ENCODE assay signal across 10 cellular contexts in the genomic region with DNA sequence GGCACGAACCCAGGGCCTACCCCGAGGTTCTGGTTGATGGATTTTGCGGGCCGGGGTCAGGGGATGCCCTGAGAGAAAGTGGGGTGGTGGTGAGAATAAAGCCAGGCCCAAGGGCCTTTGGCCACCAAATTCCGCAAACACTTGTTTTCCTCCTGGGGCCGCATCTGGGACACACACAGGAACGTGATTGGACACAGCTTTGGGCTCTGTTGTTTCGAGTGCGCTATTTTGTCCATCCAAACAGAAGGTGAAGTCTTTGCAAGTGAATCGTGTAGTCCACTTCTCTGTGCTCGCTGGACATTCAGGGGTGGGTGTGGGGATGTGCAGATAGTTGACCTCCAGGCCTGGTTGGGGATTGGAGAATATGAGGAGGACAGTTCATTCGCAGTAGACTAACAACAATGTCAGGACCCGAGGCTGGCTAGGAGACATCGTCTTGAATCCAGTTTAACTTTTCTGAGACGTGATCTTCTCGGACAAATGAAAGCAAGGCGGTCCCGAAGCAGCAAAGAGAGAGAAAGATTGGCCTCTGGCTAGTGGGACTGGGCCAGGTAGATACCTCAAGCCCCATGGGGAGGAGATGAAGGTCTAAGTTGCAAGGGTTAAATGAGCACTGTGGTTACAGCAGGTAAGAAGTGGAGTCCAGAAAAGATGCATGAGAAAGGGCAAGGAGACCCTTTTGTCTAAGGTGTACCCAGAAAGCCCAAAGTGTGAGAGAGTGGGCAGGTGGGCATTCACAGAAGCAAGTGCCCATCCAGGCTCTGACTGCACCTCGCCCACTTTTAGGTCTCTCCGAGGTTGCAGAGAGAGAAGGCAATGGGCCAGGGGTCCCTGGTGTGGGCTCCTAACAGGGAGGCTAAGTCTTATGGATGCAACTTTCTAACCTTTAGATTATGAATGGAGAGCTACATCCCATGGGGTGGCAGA. TPM values are rescaled to one million over a fixed set of nuclear protein-coding genes. Genes with fewer than 3 reads are reported as not detected.
A peak's percentile ranks its signal among the peaks of the same experiment; 100 is the strongest.
DNase-seq lines count a peak whose midpoint lies in the region; ATAC-seq and TF ChIP-seq lines count a peak whose summit lies in the region.
"Had no signal": no experiment of that assay in that cellular context is flagged by ENCODE, and none has a peak within 500 bp of the region (broad histone marks: within the 10 kb centered on the region; RNA-seq: fewer than 3 reads in every experiment).

No MANE protein-coding gene starts in this region.

- peak overlapping the region; percentile 69; the same call in 1 of the 2 replicates for H3K9ac ChIP-seq in iPS-20b (ENCODE audit: low read depth, low read length)

- H3K4me3 ChIP-seq in iPS-20b (ENCODE audit: low read length) (peak overlapping the region; percentile 76), stomach (peak overlapping the region; percentile 58 to 82 (median 70))

- H3K4me3 Mint-ChIP-seq in activated CD4-positive, alpha-beta T cell treated with anti-CD3 and anti-CD28 coated beads for 36 hours: peak overlapping the region; percentile 55
- H3K4me3 Mint-ChIP-seq in activated naive CD8-positive, alpha-beta T cell treated with anti-CD3 and anti-CD28 coated beads for 36 hours: peak overlapping the region; percentile 62

- H3K4me1 Mint-ChIP-seq in activated CD4-positive, alpha-beta T cell treated with anti-CD3 and anti-CD28 coated beads for 36 hours: peaks cover 3% of the 10 kb centered on the region
- no peaks in the 10 kb centered on the region for H3K4me1 Mint-ChIP-seq in activated naive CD8-positive, alpha-beta T cell treated with anti-CD3 and anti-CD28 coated beads for 36 hours

- no peaks in the 10 kb centered on the region for H3K9me3 ChIP-seq in iPS-20b (ENCODE audit: insufficient read depth, low read depth, low read length)
- no peaks in the 10 kb centered on the region for H3K9me3 ChIP-seq in stomach
- H3K9me3 ChIP-seq: left lung had no signal

- intact Hi-C loops in activated CD4-positive, alpha-beta T cell treated with anti-CD3 and anti-CD28 coated beads for 36 hours (cut with DNase I, micrococcal nuclease): loop anchor here in 1 of 2 experiments (5.0 kb wide), 1 partner anchor 121 kb away; no protein-coding TSS in a partner anchor
- intact Hi-C loops in stomach (cut with DNase I; ENCODE audit: low total_unique reads): no loop called here

- WGBS in stomach, 5 donors: 32 to 45% (median 39%) methylated on average over 15 to 20 of the region's 20 CpGs

- no peak for TF ChIP-seq EP300 in stomach (IDR thresholded peaks at IDR 0.05)

- no peaks in the 10 kb centered on the region for H3K36me3 Mint-ChIP-seq in activated CD4-positive, alpha-beta T cell treated with anti-CD3 and anti-CD28 coated beads for 36 hours (ENCODE audit: low read depth)
- no peaks in the 10 kb centered on the region for H3K36me3 Mint-ChIP-seq in activated naive CD8-positive, alpha-beta T cell treated with anti-CD3 and anti-CD28 coated beads for 36 hours

- ATAC-seq in activated CD4-positive, alpha-beta T cell treated with anti-CD3 and anti-CD28 coated beads for 36 hours: no peak
- no peak for ATAC-seq in HG02938 (IDR thresholded peaks at IDR 0.05; ENCODE audit: unreplicated experiment)

- no peak for TF ChIP-seq POLR2A in stomach (IDR thresholded peaks at IDR 0.05)

- POLR2A ChIA-PET in activated CD4-positive, alpha-beta T cell treated with anti-CD3 and anti-CD28 coated beads for 36 hours (lab: Charles Lee): no interaction called here

- DNase-seq in activated CD4-positive, alpha-beta T cell treated with anti-CD3 and anti-CD28 coated beads for 36 hours: no peak
- DNase-seq in activated CD4-positive, alpha-beta T cell treated with anti-CD3 and anti-CD28 coated beads for 4 hours: no peak
- DNase-seq in activated naive CD8-positive, alpha-beta T cell treated with anti-CD3 and anti-CD28 coated beads for 36 hours: no peak
- DNase-seq in stomach: no peak
- no peak for DNase-seq in DMS53 treated with DMSO at 0.1 percent for 48 hours (lab: John Stamatoyannopoulos, UW; ENCODE audit: unreplicated experiment)
- DNase-seq in OCI-M2 (lab: John Stamatoyannopoulos, UW; ENCODE audit: unreplicated experiment): no peak

- H3K9me3 Mint-ChIP-seq in activated CD4-positive, alpha-beta T cell treated with anti-CD3 and anti-CD28 coated beads for 36 hours (ENCODE audit: low read depth): no peaks in the 10 kb centered on the region
- no peaks in the 10 kb centered on the region for H3K9me3 Mint-ChIP-seq in activated naive CD8-positive, alpha-beta T cell treated with anti-CD3 and anti-CD28 coated beads for 36 hours

- H3K36me3 ChIP-seq in iPS-20b (ENCODE audit: insufficient read depth, low read depth, low read length) (peaks cover 18% of the 10 kb centered on the region), stomach (no peaks in the 10 kb centered on the region)
- H3K36me3 ChIP-seq: left lung had no signal

- CTCF ChIA-PET in activated CD4-positive, alpha-beta T cell treated with anti-CD3 and anti-CD28 coated beads for 36 hours (lab: Charles Lee): interaction anchor here (1.3 kb wide), 1 partner anchor 44 kb away, joined by 3 read pairs; no protein-coding TSS in a partner anchor

- H3K27ac ChIP-seq in iPS-20b (ENCODE audit: low read length) (no peak overlapping the region), stomach (no peak overlapping the region)
- H3K27ac ChIP-seq: left lung, RWPE1 had no signal

- TF ChIP-seq CTCF in stomach (IDR thresholded peaks at IDR 0.05): no peak

- H3K4me1 ChIP-seq in iPS-20b (ENCODE audit: insufficient read depth, low read length) (peaks cover 10% of the 10 kb centered on the region; the same call in 1 of the 2 replicates), stomach (peaks cover 17 to 19% (median 18%) of the 10 kb centered on the region in 4 donors)

- H3K27me3 Mint-ChIP-seq in activated CD4-positive, alpha-beta T cell treated with anti-CD3 and anti-CD28 coated beads for 36 hours: peaks cover 35% of the 10 kb centered on the region
- peaks cover 15% of the 10 kb centered on the region for H3K27me3 Mint-ChIP-seq in activated naive CD8-positive, alpha-beta T cell treated with anti-CD3 and anti-CD28 coated beads for 36 hours

- H3K27ac Mint-ChIP-seq in activated CD4-positive, alpha-beta T cell treated with anti-CD3 and anti-CD28 coated beads for 36 hours: no peak overlapping the region
- H3K27ac Mint-ChIP-seq in activated naive CD8-positive, alpha-beta T cell treated with anti-CD3 and anti-CD28 coated beads for 36 hours: no peak overlapping the region

- peaks cover 36% of the 10 kb centered on the region for H3K27me3 ChIP-seq in iPS-20b (ENCODE audit: insufficient read depth, low read length)
- H3K27me3 ChIP-seq in stomach: peaks cover 12 to 71% (median 35%) of the 10 kb centered on the region in 3 donors

RNA-seq across cellular contexts. Expression of gene FAM131B, which starts 0.8 kb away (rescaled TPM):
- 1 to 10 TPM; 1.7 to 1.8 TPM for total RNA-seq in activated CD4-positive, alpha-beta T cell treated with anti-CD3 and anti-CD28 coated beads for 36 hours
- 1 to 10 TPM; 1.7 to 2.0 TPM for total RNA-seq in activated naive CD8-positive, alpha-beta T cell treated with anti-CD3 and anti-CD28 coated beads for 36 hours
- 10 to 100 TPM in 1 of 5 donors, 1 to 10 TPM in 1, under 1 TPM in 2, not detected in 1; 0.29 to 14.0 (median 0.95) TPM for total RNA-seq in stomach
- polyA plus RNA-seq in stomach: under 1 TPM; 0.33 to 0.56 (median 0.46) TPM

RNA-seq across cellular contexts. Expression of gene ZYX, which starts 17.9 kb away (rescaled TPM):
- total RNA-seq in activated CD4-positive, alpha-beta T cell treated with anti-CD3 and anti-CD28 coated beads for 36 hours: 100 to 1,000 TPM; 103 to 148 TPM
- 100 to 1,000 TPM; 116 to 118 TPM for total RNA-seq in activated naive CD8-positive, alpha-beta T cell treated with anti-CD3 and anti-CD28 coated beads for 36 hours
- total RNA-seq in stomach: 100 to 1,000 TPM in 1 of 5 donors, 10 to 100 TPM in 4; 20.6 to 102 (median 64.0) TPM
- polyA plus RNA-seq in stomach: 10 to 100 TPM; 73.4 to 79.2 (median 74.1) TPM

RNA-seq across cellular contexts. Expression of gene EPHA1, which starts 45.4 kb away (rescaled TPM):
- 1 to 10 TPM; 2.4 to 2.8 TPM for total RNA-seq in activated CD4-positive, alpha-beta T cell treated with anti-CD3 and anti-CD28 coated beads for 36 hours
- total RNA-seq in activated naive CD8-positive, alpha-beta T cell treated with anti-CD3 and anti-CD28 coated beads for 36 hours: 1 to 10 TPM; 2.3 to 3.4 TPM
- 10 to 100 TPM in 3 of 5 donors, 1 to 10 TPM in 2; 5.3 to 31.9 (median 12.5) TPM for total RNA-seq in stomach
- 10 to 100 TPM in 1 of 3 donors, 1 to 10 TPM in 2; 4.7 to 25.9 (median 5.6) TPM for polyA plus RNA-seq in stomach

RNA-seq across cellular contexts. Expression of gene CLCN1, which starts 47.4 kb away (rescaled TPM):
- total RNA-seq in activated CD4-positive, alpha-beta T cell treated with anti-CD3 and anti-CD28 coated beads for 36 hours: under 1 TPM; 0.07 to 0.09 TPM
- under 1 TPM in 1 of 2 experiments, not detected in 1; 0.06 TPM for total RNA-seq in activated naive CD8-positive, alpha-beta T cell treated with anti-CD3 and anti-CD28 coated beads for 36 hours
- not detected for total RNA-seq in stomach
- under 1 TPM in 1 of 3 donors, not detected in 2; 0.28 TPM for polyA plus RNA-seq in stomach
